ENCODE assay signal across 1 cellular context in the genomic region with DNA sequence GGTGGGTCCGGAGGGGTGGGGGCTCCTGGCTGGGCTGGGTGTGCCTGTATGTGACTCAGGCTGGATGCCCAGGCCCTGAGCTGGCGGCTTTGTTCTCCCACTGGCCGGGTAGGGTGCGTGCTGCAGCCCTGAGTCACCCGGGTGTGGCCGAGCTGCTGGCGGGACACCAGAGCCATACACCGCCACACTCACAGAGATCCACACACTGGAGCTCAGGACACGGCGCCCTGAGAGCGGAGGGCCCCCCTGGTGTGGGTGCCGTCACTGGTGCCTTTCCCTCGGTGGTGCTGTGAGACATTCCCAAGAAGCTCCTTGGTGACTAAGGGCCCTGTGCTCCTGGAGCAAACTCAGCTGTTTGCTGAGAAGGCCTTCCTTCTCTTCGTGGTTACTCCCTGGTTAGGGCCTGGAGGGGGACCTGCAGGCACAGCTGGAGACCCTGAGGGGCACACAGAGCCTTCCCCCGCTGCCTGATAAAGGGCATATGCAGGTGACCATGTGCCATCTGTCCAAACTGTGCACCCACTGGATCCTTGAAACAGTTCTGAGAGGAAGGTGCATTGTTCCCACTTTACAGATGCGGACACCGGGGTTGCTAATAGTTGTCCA.
TF ChIP-seq lines count a peak whose summit lies in the region.

No MANE protein-coding gene starts in this region.

TF ChIP-seq in HepG2, 621 proteins besides CTCF, POLR2A, EP300 and RAD21 (continued from another document):
- TF ChIP-seq, protein P1, sequence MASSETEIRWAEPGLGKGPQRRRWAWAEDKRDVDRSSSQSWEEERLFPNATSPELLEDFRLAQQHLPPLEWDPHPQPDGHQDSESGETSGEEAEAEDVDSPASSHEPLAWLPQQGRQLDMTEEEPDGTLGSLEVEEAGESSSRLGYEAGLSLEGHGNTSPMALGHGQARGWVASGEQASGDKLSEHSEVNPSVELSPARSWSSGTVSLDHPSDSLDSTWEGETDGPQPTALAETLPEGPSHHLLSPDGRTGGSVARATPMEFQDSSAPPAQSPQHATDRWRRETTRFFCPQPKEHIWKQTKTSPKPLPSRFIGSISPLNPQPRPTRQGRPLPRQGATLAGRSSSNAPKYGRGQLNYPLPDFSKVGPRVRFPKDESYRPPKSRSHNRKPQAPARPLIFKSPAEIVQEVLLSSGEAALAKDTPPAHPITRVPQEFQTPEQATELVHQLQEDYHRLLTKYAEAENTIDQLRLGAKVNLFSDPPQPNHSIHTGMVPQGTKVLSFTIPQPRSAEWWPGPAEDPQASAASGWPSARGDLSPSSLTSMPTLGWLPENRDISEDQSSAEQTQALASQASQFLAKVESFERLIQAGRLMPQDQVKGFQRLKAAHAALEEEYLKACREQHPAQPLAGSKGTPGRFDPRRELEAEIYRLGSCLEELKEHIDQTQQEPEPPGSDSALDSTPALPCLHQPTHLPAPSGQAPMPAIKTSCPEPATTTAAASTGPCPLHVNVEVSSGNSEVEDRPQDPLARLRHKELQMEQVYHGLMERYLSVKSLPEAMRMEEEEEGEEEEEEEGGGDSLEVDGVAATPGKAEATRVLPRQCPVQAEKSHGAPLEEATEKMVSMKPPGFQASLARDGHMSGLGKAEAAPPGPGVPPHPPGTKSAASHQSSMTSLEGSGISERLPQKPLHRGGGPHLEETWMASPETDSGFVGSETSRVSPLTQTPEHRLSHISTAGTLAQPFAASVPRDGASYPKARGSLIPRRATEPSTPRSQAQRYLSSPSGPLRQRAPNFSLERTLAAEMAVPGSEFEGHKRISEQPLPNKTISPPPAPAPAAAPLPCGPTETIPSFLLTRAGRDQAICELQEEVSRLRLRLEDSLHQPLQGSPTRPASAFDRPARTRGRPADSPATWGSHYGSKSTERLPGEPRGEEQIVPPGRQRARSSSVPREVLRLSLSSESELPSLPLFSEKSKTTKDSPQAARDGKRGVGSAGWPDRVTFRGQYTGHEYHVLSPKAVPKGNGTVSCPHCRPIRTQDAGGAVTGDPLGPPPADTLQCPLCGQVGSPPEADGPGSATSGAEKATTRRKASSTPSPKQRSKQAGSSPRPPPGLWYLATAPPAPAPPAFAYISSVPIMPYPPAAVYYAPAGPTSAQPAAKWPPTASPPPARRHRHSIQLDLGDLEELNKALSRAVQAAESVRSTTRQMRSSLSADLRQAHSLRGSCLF (CRISPR knock-in tag; IDR thresholded peaks at IDR 0.05; ENCODE audit: borderline replicate concordance) = no peak
- TF ChIP-seq, protein P2, sequence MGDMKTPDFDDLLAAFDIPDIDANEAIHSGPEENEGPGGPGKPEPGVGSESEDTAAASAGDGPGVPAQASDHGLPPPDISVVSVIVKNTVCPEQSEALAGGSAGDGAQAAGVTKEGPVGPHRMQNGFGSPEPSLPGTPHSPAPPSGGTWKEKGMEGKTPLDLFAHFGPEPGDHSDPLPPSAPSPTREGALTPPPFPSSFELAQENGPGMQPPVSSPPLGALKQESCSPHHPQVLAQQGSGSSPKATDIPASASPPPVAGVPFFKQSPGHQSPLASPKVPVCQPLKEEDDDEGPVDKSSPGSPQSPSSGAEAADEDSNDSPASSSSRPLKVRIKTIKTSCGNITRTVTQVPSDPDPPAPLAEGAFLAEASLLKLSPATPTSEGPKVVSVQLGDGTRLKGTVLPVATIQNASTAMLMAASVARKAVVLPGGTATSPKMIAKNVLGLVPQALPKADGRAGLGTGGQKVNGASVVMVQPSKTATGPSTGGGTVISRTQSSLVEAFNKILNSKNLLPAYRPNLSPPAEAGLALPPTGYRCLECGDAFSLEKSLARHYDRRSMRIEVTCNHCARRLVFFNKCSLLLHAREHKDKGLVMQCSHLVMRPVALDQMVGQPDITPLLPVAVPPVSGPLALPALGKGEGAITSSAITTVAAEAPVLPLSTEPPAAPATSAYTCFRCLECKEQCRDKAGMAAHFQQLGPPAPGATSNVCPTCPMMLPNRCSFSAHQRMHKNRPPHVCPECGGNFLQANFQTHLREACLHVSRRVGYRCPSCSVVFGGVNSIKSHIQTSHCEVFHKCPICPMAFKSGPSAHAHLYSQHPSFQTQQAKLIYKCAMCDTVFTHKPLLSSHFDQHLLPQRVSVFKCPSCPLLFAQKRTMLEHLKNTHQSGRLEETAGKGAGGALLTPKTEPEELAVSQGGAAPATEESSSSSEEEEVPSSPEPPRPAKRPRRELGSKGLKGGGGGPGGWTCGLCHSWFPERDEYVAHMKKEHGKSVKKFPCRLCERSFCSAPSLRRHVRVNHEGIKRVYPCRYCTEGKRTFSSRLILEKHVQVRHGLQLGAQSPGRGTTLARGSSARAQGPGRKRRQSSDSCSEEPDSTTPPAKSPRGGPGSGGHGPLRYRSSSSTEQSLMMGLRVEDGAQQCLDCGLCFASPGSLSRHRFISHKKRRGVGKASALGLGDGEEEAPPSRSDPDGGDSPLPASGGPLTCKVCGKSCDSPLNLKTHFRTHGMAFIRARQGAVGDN (CRISPR knock-in tag; IDR thresholded peaks at IDR 0.05) = 0 out of 2 replicates have a peak, but pooled peaks have one; percentile 9
- TF ChIP-seq MAFG (CRISPR knock-in tag; IDR thresholded peaks at IDR 0.05) (no peak), PITX1 (CRISPR knock-in tag; IDR thresholded peaks at IDR 0.05) (no peak), ZMYM2 (CRISPR knock-in tag; IDR thresholded peaks at IDR 0.05) (no peak), MXD4 (CRISPR knock-in tag; IDR thresholded peaks at IDR 0.05) (no peak), FOSL2 (CRISPR knock-in tag; IDR thresholded peaks at IDR 0.05) (peak; percentile 90), MEIS2 (CRISPR knock-in tag; IDR thresholded peaks at IDR 0.05) (no peak), TRIM24 (CRISPR knock-in tag; IDR thresholded peaks at IDR 0.05) (no peak), ARID2 (CRISPR knock-in tag; IDR thresholded peaks at IDR 0.05; ENCODE audit: borderline replicate concordance) (no peak)
- TF ChIP-seq, protein P3, sequence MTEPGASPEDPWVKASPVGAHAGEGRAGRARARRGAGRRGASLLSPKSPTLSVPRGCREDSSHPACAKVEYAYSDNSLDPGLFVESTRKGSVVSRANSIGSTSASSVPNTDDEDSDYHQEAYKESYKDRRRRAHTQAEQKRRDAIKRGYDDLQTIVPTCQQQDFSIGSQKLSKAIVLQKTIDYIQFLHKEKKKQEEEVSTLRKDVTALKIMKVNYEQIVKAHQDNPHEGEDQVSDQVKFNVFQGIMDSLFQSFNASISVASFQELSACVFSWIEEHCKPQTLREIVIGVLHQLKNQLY (CRISPR knock-in tag; IDR thresholded peaks at IDR 0.05) = no peak
- TF ChIP-seq, protein P4, sequence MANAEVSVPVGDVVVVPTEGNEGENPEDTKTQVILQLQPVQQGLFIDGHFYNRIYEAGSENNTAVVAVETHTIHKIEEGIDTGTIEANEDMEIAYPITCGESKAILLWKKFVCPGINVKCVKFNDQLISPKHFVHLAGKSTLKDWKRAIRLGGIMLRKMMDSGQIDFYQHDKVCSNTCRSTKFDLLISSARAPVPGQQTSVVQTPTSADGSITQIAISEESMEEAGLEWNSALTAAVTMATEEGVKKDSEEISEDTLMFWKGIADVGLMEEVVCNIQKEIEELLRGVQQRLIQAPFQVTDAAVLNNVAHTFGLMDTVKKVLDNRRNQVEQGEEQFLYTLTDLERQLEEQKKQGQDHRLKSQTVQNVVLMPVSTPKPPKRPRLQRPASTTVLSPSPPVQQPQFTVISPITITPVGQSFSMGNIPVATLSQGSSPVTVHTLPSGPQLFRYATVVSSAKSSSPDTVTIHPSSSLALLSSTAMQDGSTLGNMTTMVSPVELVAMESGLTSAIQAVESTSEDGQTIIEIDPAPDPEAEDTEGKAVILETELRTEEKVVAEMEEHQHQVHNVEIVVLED (CRISPR knock-in tag; IDR thresholded peaks at IDR 0.05; ENCODE audit: borderline replicate concordance) = no peak
TF ChIP-seq in HepG2: peak in this region for 3.
